In genomic region chr1:229507951-229508822, GRCh38 we compare ENCODE assay signal across 1 cellular context.
A peak's percentile ranks its signal among the peaks of the same experiment; 100 is the strongest.
TF ChIP-seq lines count a peak whose summit lies in the region.

TSS of gene NUP133 (minus strand) at chr1:229508341. CDS start at chr1:229508249, 92 bp downstream.

TF ChIP-seq in A549, 52 proteins besides CTCF, POLR2A, EP300 and RAD21 (continued from another document):
- TF ChIP-seq BCL3 (IDR thresholded peaks at IDR 0.05) (peak; percentile 86), CBX2 (IDR thresholded peaks at IDR 0.05; ENCODE audit: borderline replicate concordance, low read depth) (no peak), CHD2 (IDR thresholded peaks at IDR 0.05; ENCODE audit: low read length, partially characterized antibody) (peak; percentile 75), FOXS1 (CRISPR knock-in tag; IDR thresholded peaks at IDR 0.05) (no peak), NPAS2 (CRISPR knock-in tag; IDR thresholded peaks at IDR 0.05; ENCODE audit: borderline replicate concordance) (no peak), ESRRA (IDR thresholded peaks at IDR 0.05; ENCODE audit: borderline replicate concordance, low read length) (no peak), NR3C1 (IDR thresholded peaks at IDR 0.05) (no peak), CEBPB (IDR thresholded peaks at IDR 0.05) (no peak), RFX5 (IDR thresholded peaks at IDR 0.05) (peak; percentile 79), TP53 (CRISPR knock-in tag; IDR thresholded peaks at IDR 0.05) (no peak), PHF8 (IDR thresholded peaks at IDR 0.05; ENCODE audit: borderline replicate concordance, low read depth) (peak; percentile 95), HES2 (IDR thresholded peaks at IDR 0.05) (no peak), GATA3 (IDR thresholded peaks at IDR 0.05; ENCODE audit: borderline replicate concordance) (no peak; the same call in 1 of the 2 replicates), ELK1 (IDR thresholded peaks at IDR 0.05; ENCODE audit: low read depth, low read length) (no peak), FOSB (CRISPR knock-in tag; IDR thresholded peaks at IDR 0.05) (no peak), JUNB (IDR thresholded peaks at IDR 0.05) (no peak), HOXB5 (CRISPR knock-in tag; IDR thresholded peaks at IDR 0.05) (no peak), KDM5A (IDR thresholded peaks at IDR 0.05) (peak; percentile 92), E2F6 (IDR thresholded peaks at IDR 0.05; ENCODE audit: borderline replicate concordance, low read depth) (no peak), CHD4 (IDR thresholded peaks at IDR 0.05; ENCODE audit: borderline replicate concordance) (no peak), HDAC2 (IDR thresholded peaks at IDR 0.05) (peak; percentile 73; the same call in 1 of the 2 replicates), FOSL2 (IDR thresholded peaks at IDR 0.05) (no peak), FOSL2 (CRISPR knock-in tag; IDR thresholded peaks at IDR 0.05) (no peak), HMGXB4 (CRISPR knock-in tag; IDR thresholded peaks at IDR 0.05; ENCODE audit: borderline replicate concordance) (no peak)
